ENCODE assay signal across 12 cellular contexts in the genomic region with DNA sequence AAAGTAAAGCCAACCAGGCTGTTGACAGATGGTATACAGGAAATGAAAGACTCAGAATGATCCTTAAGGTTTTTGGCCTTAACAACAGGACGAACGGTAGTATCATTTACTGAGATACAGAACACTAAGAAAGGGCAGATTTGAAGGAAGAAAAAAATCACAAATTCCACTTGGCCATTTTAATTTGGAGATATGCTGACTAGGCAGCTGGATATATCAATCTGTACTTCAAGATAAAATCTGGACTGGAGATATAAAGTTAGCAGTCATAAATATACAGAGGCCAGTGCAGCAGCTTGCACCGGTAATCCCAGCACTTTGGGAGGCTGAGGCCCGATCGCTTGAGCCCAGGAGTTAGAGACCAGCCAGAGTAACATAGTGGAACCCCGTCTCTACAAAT. TPM values are rescaled to one million over a fixed set of nuclear protein-coding genes. Genes with fewer than 3 reads are reported as not detected.
DNase-seq lines count a peak whose midpoint lies in the region; ATAC-seq and TF ChIP-seq lines count a peak whose summit lies in the region.
"Had no signal": no experiment of that assay in that cellular context is flagged by ENCODE, and none has a peak within 500 bp of the region (broad histone marks: within the 10 kb centered on the region; RNA-seq: fewer than 3 reads in every experiment).

No MANE protein-coding gene starts in this region.

- H3K4me3 Mint-ChIP-seq in activated CD8-positive, alpha-beta T cell treated with anti-CD3 and anti-CD28 coated beads for 36 hours, result peak overlapping the region; percentile 88

- no peak overlapping the region for H2AFZ ChIP-seq in hepatocyte

- no peaks in the 10 kb centered on the region for H3K9me3 ChIP-seq in heart left ventricle
- no peaks in the 10 kb centered on the region for H3K9me3 ChIP-seq in hepatocyte (ENCODE audit: low read depth)
- no peaks in the 10 kb centered on the region for H3K9me3 ChIP-seq in thoracic aorta

- CTCF ChIA-PET in activated CD8-positive, alpha-beta T cell treated with anti-CD3 and anti-CD28 coated beads for 36 hours (lab: Charles Lee), result interaction anchor here (1.8 to 2.1 kb wide), 3 partner anchors 29 to 212 kb away, joined by 6 to 16 read pairs (median 11); no protein-coding TSS in a partner anchor

- H3K27ac ChIP-seq in heart left ventricle (no peak overlapping the region), hepatocyte (peak overlapping the region; percentile 98), thoracic aorta (no peak overlapping the region)

- no peaks in the 10 kb centered on the region for H3K9me3 Mint-ChIP-seq in activated CD8-positive, alpha-beta T cell treated with anti-CD3 and anti-CD28 coated beads for 36 hours

- H3K27ac Mint-ChIP-seq in activated CD8-positive, alpha-beta T cell treated with anti-CD3 and anti-CD28 coated beads for 36 hours, result peak overlapping the region; percentile 0

- DNase-seq in heart left ventricle (no peak), Right ventricle myocardium inferior (ENCODE audit: missing footprints) (no peak), hepatocyte (ENCODE audit: low spot score) (no peak), thoracic aorta (ENCODE audit: low spot score) (no peak), GF-D8 (lab: John Stamatoyannopoulos, UW) (no peak), GM10266 (ENCODE audit: extremely low spot score) (no peak)
- DNase-seq in activated CD8-positive, alpha-beta T cell treated with anti-CD3 and anti-CD28 coated beads for 36 hours, result no peak
- DNase-seq in stimulated activated CD8-positive, alpha-beta memory T cell treated with anti-CD3 and anti-CD28 coated beads, Interleukin-4, amount 100 ng/mL, for 48 hours, result no peak
- DNase-seq: central memory CD4-positive, alpha-beta T cell; left colon; NCI-H2171 treated with DMSO at 0.1 percent for 48 hours; stimulated activated CD4-positive, alpha-beta T cell treated with anti-CD3 and anti-CD28 coated beads, Interleukin-2, amount 100 ng/mL, for 24 hours had no signal

- POLR2A ChIA-PET in activated CD8-positive, alpha-beta T cell treated with anti-CD3 and anti-CD28 coated beads for 36 hours (lab: Charles Lee), result interaction anchor here (1.0 to 1.7 kb wide), 2 partner anchors 14 to 213 kb away, joined by 3 to 5 read pairs; no protein-coding TSS in a partner anchor

- H3K4me2 ChIP-seq in hepatocyte, result peak overlapping the region; percentile 82

- intact Hi-C loops in heart left ventricle (cut with DNase I), result loop anchor here in 1 of 10 donors (10.0 kb wide), 1 partner anchor 144 kb away; the partner anchor contains the start of gene DEGS1
- intact Hi-C loops in Right ventricle myocardium inferior (cut with DNase I), result no loop called here
- intact Hi-C loops in activated CD8-positive, alpha-beta T cell treated with anti-CD3 and anti-CD28 coated beads for 36 hours (cut with micrococcal nuclease), result no loop called here

- H3K27me3 Mint-ChIP-seq in activated CD8-positive, alpha-beta T cell treated with anti-CD3 and anti-CD28 coated beads for 36 hours, result no peaks in the 10 kb centered on the region

- peaks cover 5% of the 10 kb centered on the region for H3K36me3 Mint-ChIP-seq in activated CD8-positive, alpha-beta T cell treated with anti-CD3 and anti-CD28 coated beads for 36 hours (ENCODE audit: low read depth)

- no peak for TF ChIP-seq CTCF in heart left ventricle (IDR thresholded peaks at IDR 0.05)
- TF ChIP-seq CTCF in activated CD8-positive, alpha-beta T cell treated with anti-CD3 and anti-CD28 coated beads for 36 hours (IDR thresholded peaks at IDR 0.05), result no peak
- TF ChIP-seq CTCF in hepatocyte (IDR thresholded peaks at IDR 0.05; ENCODE audit: poor library complexity), result no peak
- no peak for TF ChIP-seq CTCF in thoracic aorta (IDR thresholded peaks at IDR 0.05)
- TF ChIP-seq CTCF in GM10266 (IDR thresholded peaks at IDR 0.05; ENCODE audit: control insufficient read depth, insufficient read depth, low read depth, missing control alignments), result no peak

- H3K4me1 ChIP-seq in heart left ventricle, result peaks cover 0 to 28% (median 20%) of the 10 kb centered on the region in 12 donors
- H3K4me1 ChIP-seq in hepatocyte (ENCODE audit: insufficient read depth), result peaks cover 8% of the 10 kb centered on the region
- peaks cover 18 to 25% of the 10 kb centered on the region in 2 donors for H3K4me1 ChIP-seq in thoracic aorta (ENCODE audit: control insufficient read depth in 1 of 2, low read depth in 2 of 2)

- H3K27me3 ChIP-seq in heart left ventricle, result no peaks in the 10 kb centered on the region
- no peaks in the 10 kb centered on the region for H3K27me3 ChIP-seq in hepatocyte
- H3K27me3 ChIP-seq in thoracic aorta (replicated peaks; ENCODE audit: insufficient read depth), result no peaks in the 10 kb centered on the region

- H3K79me2 ChIP-seq in hepatocyte, result peaks cover 59% of the 10 kb centered on the region

- H3K4me3 ChIP-seq in heart left ventricle (peak overlapping the region in 9 of 12 donors; percentile 77 to 98 (median 94)), hepatocyte (no peak overlapping the region), thoracic aorta (peak overlapping the region; percentile 85)

- ATAC-seq in heart left ventricle (no peak), Right ventricle myocardium inferior (no peak), thoracic aorta (ENCODE audit: insufficient number of reproducible peaks, low FRiP score, low read depth) (no peak)
- ATAC-seq in activated CD8-positive, alpha-beta T cell treated with anti-CD3 and anti-CD28 coated beads for 36 hours, result no peak
- ATAC-seq: left colon had no signal

- no peak for TF ChIP-seq POLR2A in heart left ventricle (IDR thresholded peaks at IDR 0.05)

- H3K4me1 Mint-ChIP-seq in activated CD8-positive, alpha-beta T cell treated with anti-CD3 and anti-CD28 coated beads for 36 hours (ENCODE audit: low read depth), result peaks cover 31% of the 10 kb centered on the region

- H3K9me2 ChIP-seq in hepatocyte (replicated peaks; ENCODE audit: insufficient read depth), result no peaks in the 10 kb centered on the region

- no peaks in the 10 kb centered on the region for H4K20me1 ChIP-seq in hepatocyte (ENCODE audit: insufficient read depth, poor library complexity, severe bottlenecking)

- WGBS in heart left ventricle, 4 donors, result 73 to 84% (median 81%) methylated on average over 6 of the region's 6 CpGs
- 90% methylated on average over 6 of the region's 6 CpGs for WGBS in hepatocyte (ENCODE audit: low lambda C conversion rate, missing lambda C conversion rate)

- H3K36me3 ChIP-seq in heart left ventricle (peaks cover 0 to 26% (median 0%) of the 10 kb centered on the region in 9 donors), hepatocyte (replicated peaks; ENCODE audit: insufficient read depth, low read depth) (no peaks in the 10 kb centered on the region), thoracic aorta (no peaks in the 10 kb centered on the region)

RNA-seq across cellular contexts. Expression of gene NVL, which starts 1.3 kb away (rescaled TPM):
- total RNA-seq in heart left ventricle (10 to 100 TPM in 2 of 9 donors, 1 to 10 TPM in 7; 4.8 to 14.8 (median 8.7) TPM), Right ventricle myocardium inferior (8.3 TPM), hepatocyte (28.9 and 34.7 TPM in 2 replicates), thoracic aorta (10 to 100 TPM; 11.6 to 30.7 TPM)
- polyA plus RNA-seq in heart left ventricle (10 to 100 TPM; 11.8 to 14.1 TPM), hepatocyte (15.9 and 16.5 TPM in 2 replicates)
- total RNA-seq in activated CD8-positive, alpha-beta T cell treated with anti-CD3 and anti-CD28 coated beads for 36 hours, result 10 to 100 TPM; 37.7 to 40.4 TPM

RNA-seq across cellular contexts. Expression of gene CNIH4, which starts 28.0 kb away (rescaled TPM):
- 10 to 100 TPM; 15.7 to 48.6 (median 31.2) TPM for total RNA-seq in heart left ventricle
- polyA plus RNA-seq in heart left ventricle, result 10 to 100 TPM; 52.2 to 84.6 TPM
- 31.5 TPM for total RNA-seq in Right ventricle myocardium inferior
- 10 to 100 TPM; 44.8 to 45.1 TPM for total RNA-seq in activated CD8-positive, alpha-beta T cell treated with anti-CD3 and anti-CD28 coated beads for 36 hours
- 62.7 and 76.2 TPM in 2 replicates for total RNA-seq in hepatocyte
- polyA plus RNA-seq in hepatocyte, result 96.6 and 106 TPM in 2 replicates
- 10 to 100 TPM; 31.0 to 55.5 TPM for total RNA-seq in thoracic aorta
